40 cellular contexts compared by ENCODE assay signal in the genomic region with DNA sequence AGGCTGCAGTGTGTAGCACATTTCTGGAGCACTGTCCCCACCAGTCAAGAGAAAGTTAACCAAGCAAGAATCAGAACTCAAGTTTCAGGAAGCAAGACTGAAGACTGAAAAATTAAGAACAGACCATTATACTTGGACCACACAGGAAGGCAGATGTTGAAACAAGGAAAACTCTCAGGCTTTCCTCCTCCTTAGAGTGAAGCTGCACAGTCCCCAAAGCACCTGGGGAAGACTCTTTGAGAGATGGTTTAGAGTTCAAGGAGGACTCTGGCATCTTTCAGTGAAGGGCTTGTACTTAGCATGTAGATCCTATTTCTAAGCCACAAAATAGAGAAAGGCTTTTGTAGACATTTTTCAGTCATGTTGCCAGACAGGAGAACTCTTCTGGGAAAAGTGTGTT.
"Had no signal": no experiment of that assay in that cellular context is flagged by ENCODE, and none has a peak within 500 bp of the region (broad histone marks: within the 10 kb centered on the region; RNA-seq: fewer than 3 reads in every experiment).

No MANE protein-coding gene starts in this region.

- H3K9me3 Mint-ChIP-seq: activated B cell treated with CpG ODN at 0.5 μM for 24 hours; activated CD4-positive, alpha-beta memory T cell treated with anti-CD3 and anti-CD28 coated beads for 36 hours; activated CD4-positive, alpha-beta T cell treated with anti-CD3 and anti-CD28 coated beads, Interleukin-2, amount 10 ng/mL, durations not matched to agents 24 days and 14 days; activated CD8-positive, alpha-beta T cell treated with anti-CD3 and anti-CD28 coated beads for 36 hours; activated naive CD4-positive, alpha-beta T cell treated with anti-CD3 and anti-CD28 coated beads for 36 hours; activated naive CD8-positive, alpha-beta T cell treated with anti-CD3 and anti-CD28 coated beads for 36 hours; activated T-cell treated with anti-CD3 and anti-CD28 coated beads, Interleukin-2, amount 50 U/mL, for 4 hours; activated T-helper 1 cell treated with anti-CD3 and anti-CD28 coated beads, Interleukin-12 subunit alpha, Interleukin-12 subunit beta, Interleukin-2, Interleukin-4 antibody, amounts not matched to agents 30 ng/mL and 10 ng/mL and 1 ng/mL, durations not matched to agents 14 hours and 24 hours and 36 hours; activated T-helper 17 cell treated with anti-CD3 and anti-CD28 coated beads, Interleukin-2, amount 50 U/mL, for 72 hours; central memory CD8-positive, alpha-beta T cell; T-helper 1 cell treated with Interleukin-12 subunit alpha and Interleukin-12 subunit beta and Interleukin-4 antibody, amounts not matched to agents 30 μg/mL and 1 μg/mL, for 36 hours; T-helper 2 cell treated with Interferon-gamma antibody and Interleukin-4, amounts not matched to agents 5 μg/mL and 100 μg/mL, for 36 hours had no signal

- H3K36me3 Mint-ChIP-seq: activated CD4-positive, alpha-beta memory T cell treated with anti-CD3 and anti-CD28 coated beads for 36 hours; activated naive CD4-positive, alpha-beta T cell treated with anti-CD3 and anti-CD28 coated beads, Interleukin-2, amount 50 U/mL, for 72 hours; activated naive CD8-positive, alpha-beta T cell treated with anti-CD3 and anti-CD28 coated beads for 36 hours had no signal

- H3K4me1 ChIP-seq: adrenal gland, body of pancreas, breast epithelium had no signal

- H3K27ac ChIP-seq: adrenal gland, body of pancreas, brain microvascular endothelial cell, breast epithelium, cardiac muscle cell, VCaP had no signal

- H3K36me3 ChIP-seq: adrenal gland, brain microvascular endothelial cell, breast epithelium, cardiac muscle cell had no signal

- FAIRE-seq: astrocyte, TTC549 had no signal

- DNase-seq: activated B cell treated with CpG ODN at 0.5 μM for 24 hours; activated CD4-positive, alpha-beta memory T cell treated with anti-CD3 and anti-CD28 coated beads for 36 hours; activated CD4-positive, alpha-beta T cell treated with anti-CD3 and anti-CD28 coated beads for 4 hours; activated CD4-positive, alpha-beta T cell treated with anti-CD3 and anti-CD28 coated beads, Interleukin-2, amount 10 ng/mL, durations not matched to agents 24 days and 14 days; activated CD4-positive, alpha-beta T cell treated with anti-CD3 and anti-CD28 coated beads, Interleukin-2, amount 50 U/mL, for 1 hour; activated CD4-positive, alpha-beta T cell treated with anti-CD3 and anti-CD28 coated beads, Interleukin-2, amount 50 U/mL, for 4 hours; activated CD4-positive, CD25-positive, alpha-beta regulatory T cell treated with anti-CD3 and anti-CD28 coated beads, Interleukin-2, amount 50 U/mL, for 72 hours; activated CD8-positive, alpha-beta memory T cell treated with anti-CD3 and anti-CD28 coated beads, Interleukin-2, amount 50 U/mL, for 4 hours; activated CD8-positive, alpha-beta T cell treated with anti-CD3 and anti-CD28 coated beads for 36 hours; activated effector memory CD4-positive, alpha-beta T cell treated with anti-CD3 and anti-CD28 coated beads, Interleukin-2, amount 50 U/mL, for 16 hours; activated gamma-delta T cell treated with Interleukin-2 at 50 U/mL for 16 hours; activated naive CD4-positive, alpha-beta T cell; activated naive CD4-positive, alpha-beta T cell treated with anti-CD3 and anti-CD28 coated beads for 36 hours; activated naive CD4-positive, alpha-beta T cell treated with anti-CD3 and anti-CD28 coated beads, Interleukin-2, amount 50 U/mL, for 16 hours; activated naive CD8-positive, alpha-beta T cell treated with anti-CD3 and anti-CD28 coated beads for 36 hours; activated T-cell treated with anti-CD3 and anti-CD28 coated beads for 4 hours; activated T-cell treated with anti-CD3 and anti-CD28 coated beads, Interleukin-2, amount 50 U/mL, for 1 hour; activated T-cell treated with anti-CD3 and anti-CD28 coated beads, Interleukin-2, amount 50 U/mL, for 4 hours; activated T-cell treated with anti-CD3 and anti-CD28 coated beads, Interleukin-2, amount 50 U/mL, for 72 hours; adrenal gland; amniotic stem cell; aorta; body of pancreas; brain microvascular endothelial cell; caudate nucleus; cerebellar nuclear complex; T-helper 1 cell; T-helper 2 cell; T-helper 9 cell had no signal

- H3K27me3 ChIP-seq: adrenal gland, body of pancreas, brain microvascular endothelial cell, breast epithelium, cardiac muscle cell had no signal

- H3K27me3 Mint-ChIP-seq: activated B cell treated with CpG ODN at 0.5 μM for 24 hours; activated CD4-positive, alpha-beta T cell treated with anti-CD3 and anti-CD28 coated beads, Interleukin-2, amount 10 ng/mL, durations not matched to agents 24 days and 14 days; activated CD8-positive, alpha-beta T cell treated with anti-CD3 and anti-CD28 coated beads for 36 hours; activated naive CD8-positive, alpha-beta T cell treated with anti-CD3 and anti-CD28 coated beads for 36 hours; central memory CD8-positive, alpha-beta T cell had no signal

- H3K27ac Mint-ChIP-seq: activated B cell treated with CpG ODN at 0.5 μM for 24 hours; activated CD4-positive, alpha-beta memory T cell treated with anti-CD3 and anti-CD28 coated beads for 36 hours; activated CD4-positive, alpha-beta T cell treated with anti-CD3 and anti-CD28 coated beads, Interleukin-2, amount 10 ng/mL, durations not matched to agents 24 days and 14 days; activated CD8-positive, alpha-beta T cell treated with anti-CD3 and anti-CD28 coated beads for 36 hours; activated naive CD4-positive, alpha-beta T cell treated with anti-CD3 and anti-CD28 coated beads for 36 hours; activated naive CD4-positive, alpha-beta T cell treated with anti-CD3 and anti-CD28 coated beads, Interleukin-2, amount 50 U/mL, for 72 hours; activated naive CD8-positive, alpha-beta T cell treated with anti-CD3 and anti-CD28 coated beads for 36 hours; activated T-cell treated with anti-CD3 and anti-CD28 coated beads, Interleukin-2, amount 50 U/mL, for 72 hours; activated T-helper 1 cell treated with anti-CD3 and anti-CD28 coated beads, Interleukin-12 subunit alpha, Interleukin-12 subunit beta, Interleukin-2, Interleukin-4 antibody, amounts not matched to agents 30 ng/mL and 10 ng/mL and 1 ng/mL, durations not matched to agents 14 hours and 24 hours and 36 hours; activated T-helper 17 cell treated with anti-CD3 and anti-CD28 coated beads, Interleukin-2, amount 50 U/mL, for 72 hours; T-helper 1 cell treated with Interleukin-12 subunit alpha and Interleukin-12 subunit beta and Interleukin-4 antibody, amounts not matched to agents 30 μg/mL and 1 μg/mL, for 36 hours; T-helper 2 cell treated with Interferon-gamma antibody and Interleukin-4, amounts not matched to agents 5 μg/mL and 100 μg/mL, for 36 hours had no signal

- H3K4me3 ChIP-seq: adrenal gland, body of pancreas, breast epithelium, cardiac muscle cell had no signal

- H3K9me3 ChIP-seq: adrenal gland, body of pancreas, breast epithelium had no signal

- H3K4me3 Mint-ChIP-seq: activated B cell treated with CpG ODN at 0.5 μM for 24 hours; activated CD4-positive, alpha-beta memory T cell treated with anti-CD3 and anti-CD28 coated beads for 36 hours; activated CD4-positive, alpha-beta T cell treated with anti-CD3 and anti-CD28 coated beads, Interleukin-2, amount 10 ng/mL, durations not matched to agents 24 days and 14 days; activated CD8-positive, alpha-beta T cell treated with anti-CD3 and anti-CD28 coated beads for 36 hours; activated naive CD4-positive, alpha-beta T cell treated with anti-CD3 and anti-CD28 coated beads for 36 hours; activated naive CD8-positive, alpha-beta T cell treated with anti-CD3 and anti-CD28 coated beads for 36 hours; activated T-cell treated with anti-CD3 and anti-CD28 coated beads, Interleukin-2, amount 50 U/mL, for 4 hours; activated T-cell treated with anti-CD3 and anti-CD28 coated beads, Interleukin-2, amount 50 U/mL, for 72 hours; activated T-helper 1 cell treated with anti-CD3 and anti-CD28 coated beads, Interleukin-12 subunit alpha, Interleukin-12 subunit beta, Interleukin-2, Interleukin-4 antibody, amounts not matched to agents 30 ng/mL and 10 ng/mL and 1 ng/mL, durations not matched to agents 14 hours and 24 hours and 36 hours; activated T-helper 17 cell treated with anti-CD3 and anti-CD28 coated beads, Interleukin-2, amount 50 U/mL, for 72 hours; central memory CD8-positive, alpha-beta T cell; T-helper 1 cell treated with Interleukin-12 subunit alpha and Interleukin-12 subunit beta and Interleukin-4 antibody, amounts not matched to agents 30 μg/mL and 1 μg/mL, for 36 hours; T-helper 2 cell treated with Interferon-gamma antibody and Interleukin-4, amounts not matched to agents 5 μg/mL and 100 μg/mL, for 36 hours had no signal

- ATAC-seq: activated CD8-positive, alpha-beta T cell treated with anti-CD3 and anti-CD28 coated beads for 36 hours; activated naive CD4-positive, alpha-beta T cell treated with anti-CD3 and anti-CD28 coated beads, Interleukin-2, amount 50 U/mL, for 72 hours; activated T-cell treated with anti-CD3 and anti-CD28 coated beads, Interleukin-2, amount 50 U/mL, for 4 hours; activated T-cell treated with anti-CD3 and anti-CD28 coated beads, Interleukin-2, amount 50 U/mL, for 72 hours; activated T-helper 17 cell treated with anti-CD3 and anti-CD28 coated beads, Interleukin-2, amount 50 U/mL, for 72 hours; body of pancreas had no signal

- H3K4me1 Mint-ChIP-seq: activated B cell treated with CpG ODN at 0.5 μM for 24 hours; activated CD4-positive, alpha-beta T cell treated with anti-CD3 and anti-CD28 coated beads, Interleukin-2, amount 10 ng/mL, durations not matched to agents 24 days and 14 days; activated naive CD8-positive, alpha-beta T cell treated with anti-CD3 and anti-CD28 coated beads for 36 hours; activated T-helper 17 cell treated with anti-CD3 and anti-CD28 coated beads, Interleukin-2, amount 50 U/mL, for 72 hours; central memory CD8-positive, alpha-beta T cell had no signal
